Comparison of ENCODE assay signal across 6 cellular contexts in the genomic region with DNA sequence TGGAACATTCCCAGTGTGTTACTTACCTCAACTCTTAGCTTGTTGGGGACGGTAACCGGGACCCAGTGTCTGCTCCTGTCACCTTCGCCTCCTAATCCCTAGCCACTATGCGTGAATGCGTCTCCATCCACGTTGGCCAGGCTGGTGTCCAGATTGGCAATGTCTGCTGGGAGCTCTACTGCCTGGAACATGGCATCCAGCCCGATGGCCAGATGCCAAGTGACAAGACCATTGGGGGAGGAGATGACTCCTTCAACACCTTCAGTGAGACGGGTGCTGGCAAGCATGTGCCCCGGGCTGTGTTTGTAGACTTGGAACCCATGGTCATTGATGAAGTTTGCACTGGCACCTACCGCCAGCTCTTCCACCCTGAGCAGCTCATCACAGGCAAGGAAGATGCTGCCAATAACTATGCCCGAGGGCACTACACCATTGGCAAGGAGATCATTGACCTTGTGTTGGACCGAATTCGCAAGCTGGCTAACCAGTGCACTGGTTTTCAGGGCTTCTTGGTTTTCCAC. TPM values are rescaled to one million over a fixed set of nuclear protein-coding genes. Genes with fewer than 3 reads are reported as not detected.
DNase-seq lines count a peak whose midpoint lies in the region; ATAC-seq, FAIRE-seq and TF ChIP-seq lines count a peak whose summit lies in the region.
"Not testable (repeated sequence)": the region's sequence is repeated elsewhere in the genome, so short reads cannot be mapped to it uniquely, and the experiment has no call there.

No MANE protein-coding gene starts in this region.

- intact Hi-C loops in Right ventricle myocardium superior (cut with DNase I); spleen (cut with DNase I; ENCODE audit: low total_unique reads): not testable (repeated sequence)

- H3K14ac ChIP-seq in neuronal stem cell (ENCODE audit: low read length): not testable (repeated sequence)

- H3K36me3 ChIP-seq in neuronal stem cell (replicated peaks in 1 of 2; ENCODE audit: control insufficient read depth in 2 of 2, insufficient read depth in 2 of 2, low read length in 2 of 2); spleen: not testable (repeated sequence)

- H4K8ac ChIP-seq in neuronal stem cell (ENCODE audit: low read depth, low read length): not testable (repeated sequence)

- not testable (repeated sequence) for TF ChIP-seq POLR2A in spleen (IDR thresholded peaks at IDR 0.05)

- H3K9me3 ChIP-seq in neuronal stem cell (replicated peaks in 1 of 2; ENCODE audit: control insufficient read depth in 2 of 2, insufficient read depth in 1 of 2, low read depth in 1 of 2, low read length in 2 of 2); spleen: not testable (repeated sequence)

- not testable (repeated sequence) for H2BK120ac ChIP-seq in neuronal stem cell (ENCODE audit: low read depth, low read length)

- peak overlapping the region; percentile 22 for H2BK12ac ChIP-seq in neuronal stem cell (ENCODE audit: low read length)

- not testable (repeated sequence) for H3K27me3 ChIP-seq in neuronal stem cell (ENCODE audit: control insufficient read depth in 3 of 3, insufficient read depth in 3 of 3, low read depth in 1 of 3, low read length in 3 of 3); spleen (replicated peaks in 1 of 7)

- WGBS in neuronal stem cell (ENCODE audit: extremely low coverage in 2 of 2, insufficient read length in 2 of 2, insufficient replicate concordance in 1 of 2), 2 donors: no CpG with 5 or more reads among the region's 13 CpGs
- WGBS in spleen, 5 donors: 92 to 96% (median 96%) methylated on average over 13 of the region's 13 CpGs

- H3K23ac ChIP-seq in neuronal stem cell (ENCODE audit: low read depth, low read length, poor library complexity): not testable (repeated sequence)

- H2BK5ac ChIP-seq in neuronal stem cell (ENCODE audit: low read length): not testable (repeated sequence)

- H2BK15ac ChIP-seq in neuronal stem cell (ENCODE audit: low read length): not testable (repeated sequence)

- not testable (repeated sequence) for H3K4me1 ChIP-seq in neuronal stem cell (ENCODE audit: control insufficient read depth in 2 of 2, insufficient read depth in 1 of 2, low read depth in 1 of 2, low read length in 2 of 2); spleen

- H3K4ac ChIP-seq in neuronal stem cell (ENCODE audit: low read length): not testable (repeated sequence)

- H3K27ac ChIP-seq in neuronal stem cell (replicated peaks; ENCODE audit: low read length); spleen: not testable (repeated sequence)

- not testable (repeated sequence) for H4K91ac ChIP-seq in neuronal stem cell (ENCODE audit: low read depth, low read length, poor library complexity)

- not testable (repeated sequence) for DNase-seq in HTR-8/SVneo (ENCODE audit: insufficient read length, low spot score); neuronal stem cell (ENCODE audit: low spot score)
- DNase-seq in NCI-H446 treated with DMSO at 0.1 percent for 48 hours (lab: John Stamatoyannopoulos, UW) (peak; percentile 35), Right ventricle myocardium superior (peak; percentile 34), left lobe of liver (ENCODE audit: low spot score) (peak; percentile 85), spleen (peak; percentile 47)

- H3K9ac ChIP-seq in neuronal stem cell (ENCODE audit: low read depth, low read length, poor library complexity): not testable (repeated sequence)

- not testable (repeated sequence) for H3K4me2 ChIP-seq in neuronal stem cell (ENCODE audit: insufficient read depth, low read length, poor library complexity, severe bottlenecking)

- not testable (repeated sequence) for TF ChIP-seq CTCF in spleen (IDR thresholded peaks at IDR 0.05 in 8 of 11, conservative IDR thresholded peaks at IDR 0.05 in 3 of 11)

- peak; percentile 9 for FAIRE-seq in HTR-8/SVneo (lab: Jason Lieb, UNC)

- H3K4me3 ChIP-seq in neuronal stem cell (ENCODE audit: low read length in 2 of 2); spleen: not testable (repeated sequence)

- H3K79me1 ChIP-seq in neuronal stem cell (ENCODE audit: low read depth, low read length): not testable (repeated sequence)

- H2AFZ ChIP-seq in neuronal stem cell (ENCODE audit: low read length): not testable (repeated sequence)

- not testable (repeated sequence) for ATAC-seq in Right ventricle myocardium superior (ENCODE audit: poor library complexity)
- peak; percentile 85 for ATAC-seq in left lobe of liver

- H3K18ac ChIP-seq in neuronal stem cell (ENCODE audit: low read length): not testable (repeated sequence)

- H2AK5ac ChIP-seq in neuronal stem cell (ENCODE audit: low read depth, low read length): not testable (repeated sequence)

RNA-seq across cellular contexts. Expression of a gene that starts 59.8 kb away (rescaled TPM):
- total RNA-seq in Right ventricle myocardium superior (37.9 TPM), left lobe of liver (11.5 TPM), spleen (10 to 100 TPM; 36.3 to 82.6 (median 52.5) TPM)
- 45.9 TPM for polyA plus RNA-seq in neuronal stem cell (2013, experiment 1 of 2)
- polyA plus RNA-seq in neuronal stem cell (2013, experiment 2 of 2): 47.2 TPM
- polyA plus RNA-seq in spleen: 10 to 100 TPM; 21.0 to 31.4 (median 22.1) TPM
